Comparison of ENCODE assay signal across 1 cellular context in genomic region chr20:37406010-37406998, GRCh38.
TF ChIP-seq lines count a peak whose summit lies in the region.

No MANE protein-coding gene starts in this region.

TF ChIP-seq in HepG2, 621 proteins besides CTCF, POLR2A, EP300 and RAD21 (continued from another document and continues in another):
- TF ChIP-seq HNF4G (IDR thresholded peaks at IDR 0.05; ENCODE audit: borderline replicate concordance, low read depth, low read length) = no peak; the same call in 1 of the 2 replicates
- peak; percentile 60; the same call in 1 of the 2 replicates for TF ChIP-seq HNF4G (CRISPR knock-in tag; IDR thresholded peaks at IDR 0.05; ENCODE audit: borderline replicate concordance, low read depth)
- TF ChIP-seq JARID2 (CRISPR knock-in tag; IDR thresholded peaks at IDR 0.05; ENCODE audit: insufficient replicate concordance) = no peak
- TF ChIP-seq AHR (CRISPR knock-in tag; IDR thresholded peaks at IDR 0.05) = peak; percentile 91; the same call in 1 of the 2 replicates
- peak; percentile 98 for TF ChIP-seq BORCS8-MEF2B (CRISPR knock-in tag; IDR thresholded peaks at IDR 0.05)
- 0 out of 2 replicates have a peak, but pooled peaks have one; percentile 89 for TF ChIP-seq GLMP (CRISPR knock-in tag; IDR thresholded peaks at IDR 0.05; ENCODE audit: borderline replicate concordance)
- 0 out of 2 replicates have a peak, but pooled peaks have one; percentile 39 for TF ChIP-seq KLF11 (CRISPR knock-in tag; IDR thresholded peaks at IDR 0.05)
- TF ChIP-seq NFE2L1 (CRISPR knock-in tag; IDR thresholded peaks at IDR 0.05; ENCODE audit: borderline replicate concordance) = peak; percentile 94
- TF ChIP-seq ZIK1 (CRISPR knock-in tag; IDR thresholded peaks at IDR 0.05; ENCODE audit: borderline replicate concordance, low read depth) = peak; percentile 99
- peak; percentile 83 for TF ChIP-seq RBM39 (IDR thresholded peaks at IDR 0.05; ENCODE audit: low read depth, low read length, poor library complexity, severe bottlenecking)
- TF ChIP-seq ZFP36 (IDR thresholded peaks at IDR 0.05; ENCODE audit: borderline replicate concordance, low read depth, low read length, partially characterized antibody) = no peak
- TF ChIP-seq THRA (CRISPR knock-in tag; IDR thresholded peaks at IDR 0.05; ENCODE audit: borderline replicate concordance) = peak; percentile 55; the same call in 1 of the 2 replicates
- TF ChIP-seq REXO4 (CRISPR knock-in tag; IDR thresholded peaks at IDR 0.05; ENCODE audit: borderline replicate concordance) = peak; percentile 57; the same call in 1 of the 2 replicates
- peak; percentile 72; the same call in 1 of the 2 replicates for TF ChIP-seq KLF12 (CRISPR knock-in tag; IDR thresholded peaks at IDR 0.05; ENCODE audit: borderline replicate concordance)
- TF ChIP-seq ZNF468 (CRISPR knock-in tag; IDR thresholded peaks at IDR 0.05) = peak; percentile 96
- TF ChIP-seq ZZZ3 (CRISPR knock-in tag; IDR thresholded peaks at IDR 0.05; ENCODE audit: borderline replicate concordance) = peak; percentile 66; the same call in 1 of the 2 replicates
- peak; percentile 51; the same call in 1 of the 2 replicates for TF ChIP-seq ZNF670 (CRISPR knock-in tag; IDR thresholded peaks at IDR 0.05; ENCODE audit: borderline replicate concordance)
- no peak for TF ChIP-seq ZNF20 (CRISPR knock-in tag; IDR thresholded peaks at IDR 0.05)
- TF ChIP-seq SKIL (CRISPR knock-in tag; IDR thresholded peaks at IDR 0.05; ENCODE audit: borderline replicate concordance) = no peak; the same call in 1 of the 2 replicates
- TF ChIP-seq ZNF629 (CRISPR knock-in tag; conservative IDR thresholded peaks at IDR 0.05) = peak; percentile 74
- no peak for TF ChIP-seq MLLT10 (CRISPR knock-in tag; IDR thresholded peaks at IDR 0.05)
- TF ChIP-seq SPEN (CRISPR knock-in tag; IDR thresholded peaks at IDR 0.05; ENCODE audit: low read depth) = peak; percentile 89
- peak; percentile 99 for TF ChIP-seq TMF1 (CRISPR knock-in tag; IDR thresholded peaks at IDR 0.05; ENCODE audit: low read depth)
- peak; percentile 17; the same call in 1 of the 2 replicates for TF ChIP-seq ZMYM2 (CRISPR knock-in tag; IDR thresholded peaks at IDR 0.05)
- TF ChIP-seq ZNF570 (CRISPR knock-in tag; IDR thresholded peaks at IDR 0.05; ENCODE audit: borderline replicate concordance) = peak; percentile 74; the same call in 1 of the 2 replicates
- TF ChIP-seq PAX8 (CRISPR knock-in tag; IDR thresholded peaks at IDR 0.05; ENCODE audit: borderline replicate concordance) = peak; percentile 75; the same call in 1 of the 2 replicates
- no peak for TF ChIP-seq CEBPZ (IDR thresholded peaks at IDR 0.05; ENCODE audit: low read length)
- peak; percentile 76; the same call in 1 of the 3 replicates for TF ChIP-seq MXI1 (IDR thresholded peaks at IDR 0.05; ENCODE audit: borderline replicate concordance, low read depth, low read length)
- TF ChIP-seq POLR2AphosphoS2 (IDR thresholded peaks at IDR 0.05; ENCODE audit: low read depth, low read length) = no peak; the same call in 1 of the 2 replicates
- TF ChIP-seq ZNF720 (CRISPR knock-in tag; IDR thresholded peaks at IDR 0.05) = no peak
- no peak for TF ChIP-seq PCBP2 (optimal IDR thresholded peaks at IDR 0.05; ENCODE audit: low read depth, low read length, poor library complexity, severe bottlenecking)
- TF ChIP-seq ZNF124 (CRISPR knock-in tag; IDR thresholded peaks at IDR 0.05) = peak; percentile 94; the same call in 1 of the 2 replicates
- no peak for TF ChIP-seq SIN3B (IDR thresholded peaks at IDR 0.05; ENCODE audit: low read length)
- TF ChIP-seq TEAD2 (CRISPR knock-in tag; IDR thresholded peaks at IDR 0.05) = peak; percentile 85; the same call in 1 of the 2 replicates
- peak; percentile 72; the same call in 1 of the 2 replicates for TF ChIP-seq ZNF788 (CRISPR knock-in tag; IDR thresholded peaks at IDR 0.05; ENCODE audit: borderline replicate concordance)
- no peak; the same call in 1 of the 2 replicates for TF ChIP-seq ZNF33B (CRISPR knock-in tag; IDR thresholded peaks at IDR 0.05)
- TF ChIP-seq KDM1A (CRISPR knock-in tag; IDR thresholded peaks at IDR 0.05) = no peak
- TF ChIP-seq REPIN1 (CRISPR knock-in tag; IDR thresholded peaks at IDR 0.05; ENCODE audit: borderline replicate concordance, low read depth) = peak; percentile 87
- 0 out of 2 replicates have a peak, but pooled peaks have one; percentile 82 for TF ChIP-seq ZNF251 (CRISPR knock-in tag; IDR thresholded peaks at IDR 0.05)
- peak; percentile 96 for TF ChIP-seq ZNF280B (CRISPR knock-in tag; IDR thresholded peaks at IDR 0.05; ENCODE audit: borderline replicate concordance)
- peak; percentile 94; the same call in 1 of the 2 replicates for TF ChIP-seq E2F2 (CRISPR knock-in tag; IDR thresholded peaks at IDR 0.05; ENCODE audit: borderline replicate concordance)
- no peak for TF ChIP-seq RFX3 (CRISPR knock-in tag; IDR thresholded peaks at IDR 0.05)
- no peak for TF ChIP-seq SOX6 (IDR thresholded peaks at IDR 0.05)
- peak; percentile 58 for TF ChIP-seq SOX6 (CRISPR knock-in tag; IDR thresholded peaks at IDR 0.05)
- peak; percentile 95 for TF ChIP-seq ZBTB43 (CRISPR knock-in tag; conservative IDR thresholded peaks at IDR 0.05)
- TF ChIP-seq LRRFIP1 (CRISPR knock-in tag; conservative IDR thresholded peaks at IDR 0.05) = no peak
- TF ChIP-seq IKZF5 (CRISPR knock-in tag; IDR thresholded peaks at IDR 0.05) = peak; percentile 51; the same call in 1 of the 2 replicates
- peak; percentile 89; the same call in 1 of the 2 replicates for TF ChIP-seq NR1H2 (CRISPR knock-in tag; IDR thresholded peaks at IDR 0.05; ENCODE audit: borderline replicate concordance, low read depth)
- TF ChIP-seq NFIC (IDR thresholded peaks at IDR 0.05; ENCODE audit: low read length) = no peak
- TF ChIP-seq PITX1 (CRISPR knock-in tag; IDR thresholded peaks at IDR 0.05) = peak; percentile 42; the same call in 1 of the 2 replicates
- TF ChIP-seq ZNF672 (CRISPR knock-in tag; IDR thresholded peaks at IDR 0.05) = no peak
- no peak for TF ChIP-seq ZSCAN12 (CRISPR knock-in tag; IDR thresholded peaks at IDR 0.05)
- TF ChIP-seq ZNF766 (CRISPR knock-in tag; IDR thresholded peaks at IDR 0.05; ENCODE audit: borderline replicate concordance) = peak; percentile 99
